In genomic region chr1:46198026-46198826, GRCh38 we compare ENCODE assay signal across 1 cellular context.
A peak's percentile ranks its signal among the peaks of the same experiment; 100 is the strongest.
TF ChIP-seq lines count a peak whose summit lies in the region.

Gene POMGNT1 (minus strand): TSS chr1:46198434. CDS start chr1:46197821, 613 bp downstream.

TF ChIP-seq in HepG2, 621 proteins besides CTCF, POLR2A, EP300 and RAD21 (continued from another document and continues in another):
- TF ChIP-seq ZNF280B (CRISPR knock-in tag; IDR thresholded peaks at IDR 0.05; ENCODE audit: borderline replicate concordance) (0 out of 2 replicates have a peak, but pooled peaks have one; percentile 12), HOXA3 (CRISPR knock-in tag; IDR thresholded peaks at IDR 0.05) (peak; percentile 49; the same call in 1 of the 2 replicates), CHCHD3 (CRISPR knock-in tag; IDR thresholded peaks at IDR 0.05) (no peak), DNMT3B (CRISPR knock-in tag; conservative IDR thresholded peaks at IDR 0.05) (no peak), ARID4A (CRISPR knock-in tag; IDR thresholded peaks at IDR 0.05; ENCODE audit: borderline replicate concordance) (peak; percentile 68; the same call in 1 of the 2 replicates), PCBP1 (IDR thresholded peaks at IDR 0.05; ENCODE audit: borderline replicate concordance, low read depth, low read length) (0 out of 2 replicates have a peak, but pooled peaks have one; percentile 47), KLF16 (CRISPR knock-in tag; IDR thresholded peaks at IDR 0.05) (0 out of 4 replicates have a peak, but pooled peaks of 1 of the 2 experiments have one; percentile 63), SALL2 (CRISPR knock-in tag; IDR thresholded peaks at IDR 0.05) (no peak), ZNF530 (CRISPR knock-in tag; IDR thresholded peaks at IDR 0.05; ENCODE audit: low read depth) (no peak), CBX1 (IDR thresholded peaks at IDR 0.05; ENCODE audit: low read depth) (no peak), SP4 (CRISPR knock-in tag; IDR thresholded peaks at IDR 0.05) (0 out of 2 replicates have a peak, but pooled peaks have one; percentile 18), ZNF121 (CRISPR knock-in tag; IDR thresholded peaks at IDR 0.05) (peak; percentile 64; the same call in 1 of the 2 replicates), ZNF766 (CRISPR knock-in tag; IDR thresholded peaks at IDR 0.05; ENCODE audit: borderline replicate concordance) (0 out of 2 replicates have a peak, but pooled peaks have one; percentile 21), ZBTB14 (CRISPR knock-in tag; IDR thresholded peaks at IDR 0.05) (no peak), NFYC (CRISPR knock-in tag; IDR thresholded peaks at IDR 0.05) (no peak), HES4 (CRISPR knock-in tag; IDR thresholded peaks at IDR 0.05; ENCODE audit: borderline replicate concordance) (no peak), DR1 (CRISPR knock-in tag; IDR thresholded peaks at IDR 0.05) (0 out of 2 replicates have a peak, but pooled peaks have one; percentile 10), ZMAT3 (CRISPR knock-in tag; conservative IDR thresholded peaks at IDR 0.05) (0 out of 2 replicates have a peak, but pooled peaks have one; percentile 33), E2F2 (CRISPR knock-in tag; IDR thresholded peaks at IDR 0.05; ENCODE audit: borderline replicate concordance) (peak; percentile 35; the same call in 1 of the 2 replicates), MAX (IDR thresholded peaks at IDR 0.05) (peak; percentile 9; the same call in 1 of the 2 replicates), HNF4A (CRISPR knock-in tag; IDR thresholded peaks at IDR 0.05) (peak; percentile 90), NRL (CRISPR knock-in tag; IDR thresholded peaks at IDR 0.05; ENCODE audit: borderline replicate concordance) (peak; percentile 26; the same call in 1 of the 2 replicates), MIXL1 (CRISPR knock-in tag; IDR thresholded peaks at IDR 0.05) (no peak), KDM5B (CRISPR knock-in tag; IDR thresholded peaks at IDR 0.05; ENCODE audit: borderline replicate concordance) (peak; percentile 61; the same call in 1 of the 2 replicates), THAP9 (CRISPR knock-in tag; IDR thresholded peaks at IDR 0.05; ENCODE audit: borderline replicate concordance) (peak; percentile 44; the same call in 1 of the 2 replicates), RARA (CRISPR knock-in tag; IDR thresholded peaks at IDR 0.05) (peak; percentile 31; the same call in 1 of the 2 replicates), KLF9 (CRISPR knock-in tag; IDR thresholded peaks at IDR 0.05; ENCODE audit: low read depth) (no peak), MXD1 (CRISPR knock-in tag; IDR thresholded peaks at IDR 0.05) (peak; percentile 76; the same call in 1 of the 2 replicates), TP53 (CRISPR knock-in tag; conservative IDR thresholded peaks at IDR 0.05) (0 out of 2 replicates have a peak, but pooled peaks have one; percentile 6), HBP1 (CRISPR knock-in tag; IDR thresholded peaks at IDR 0.05; ENCODE audit: low read depth) (peak; percentile 60), ZNF687 (CRISPR knock-in tag; IDR thresholded peaks at IDR 0.05) (peak; percentile 84), ZSCAN30 (CRISPR knock-in tag; IDR thresholded peaks at IDR 0.05) (no peak), BCLAF1 (IDR thresholded peaks at IDR 0.05) (no peak)
